In genomic region chr14:65287264-65288131, GRCh38 we compare ENCODE assay signal across 8 cellular contexts.
DNase-seq lines count a peak whose midpoint lies in the region; ATAC-seq and TF ChIP-seq lines count a peak whose summit lies in the region.

No MANE protein-coding gene starts in this region.

- TF ChIP-seq CTCF in GM10266 (IDR thresholded peaks at IDR 0.05; ENCODE audit: control insufficient read depth, insufficient read depth, low read depth, missing control alignments): peak; percentile 13

- ATAC-seq in GM21717 (IDR thresholded peaks at IDR 0.05; ENCODE audit: unreplicated experiment): peak; percentile 54
- ATAC-seq in HG03439 (IDR thresholded peaks at IDR 0.05; ENCODE audit: unreplicated experiment): no peak

- DNase-seq in GM10266 (ENCODE audit: extremely low spot score): peak; percentile 67
- peak; percentile 72 for DNase-seq in NAMALWA (ENCODE audit: low spot score)
- peak; percentile 41 for DNase-seq in activated effector memory CD4-positive, alpha-beta T cell treated with Interleukin-2 at 50 U/mL for 16 hours
- peak; percentile 35 to 42 for DNase-seq in stimulated activated CD4-positive, alpha-beta T cell treated with anti-CD3 and anti-CD28 coated beads, Interleukin-1b, Interleukin-23, amount 100 ng/mL, for 4 hours (ENCODE audit: low read depth in 2 of 2)
- no peak for DNase-seq in globus pallidus (ENCODE audit: low spot score)
- no peak for DNase-seq in NCI-H2081 treated with DMSO at 0.1 percent for 48 hours (lab: John Stamatoyannopoulos, UW)

Comparison
In these comparisons a context has a peak if more than half of its experiments do, and no peak if none do; other contexts are left out.
1. DNase-seq: peak in GM10266 (single experiment), NAMALWA (single experiment), activated effector memory CD4-positive, alpha-beta T cell treated with Interleukin-2 at 50 U/mL for 16 hours (single experiment) and stimulated activated CD4-positive, alpha-beta T cell treated with anti-CD3 and anti-CD28 coated beads, Interleukin-1b, Interleukin-23, amount 100 ng/mL, for 4 hours (2 of 2); none in globus pallidus (single experiment) and NCI-H2081 treated with DMSO at 0.1 percent for 48 hours (single experiment).